ENCODE assay signal across 8 cellular contexts in genomic region chr19:40521276-40521675, GRCh38. TPM values are rescaled to one million over a fixed set of nuclear protein-coding genes. Genes with fewer than 3 reads are reported as not detected.
DNase-seq lines count a peak whose midpoint lies in the region; ATAC-seq and TF ChIP-seq lines count a peak whose summit lies in the region.
"Had no signal": no experiment of that assay in that cellular context is flagged by ENCODE, and none has a peak within 500 bp of the region (broad histone marks: within the 10 kb centered on the region; RNA-seq: fewer than 3 reads in every experiment).

No MANE protein-coding gene starts in this region.

- no peaks in the 10 kb centered on the region for H3K36me3 ChIP-seq in PC-9 (ENCODE audit: low read depth)

- H4K20me1 ChIP-seq in PC-9 (ENCODE audit: insufficient read depth), result no peaks in the 10 kb centered on the region

- H2AFZ ChIP-seq in PC-9, result no peak overlapping the region

- H3K4me1 ChIP-seq in PC-9 (replicated peaks; ENCODE audit: insufficient read depth), result no peaks in the 10 kb centered on the region

- no peak for ATAC-seq in GM19351 (IDR thresholded peaks at IDR 0.05; ENCODE audit: unreplicated experiment)
- ATAC-seq in GM19023 (IDR thresholded peaks at IDR 0.05; ENCODE audit: unreplicated experiment), result no peak

- CTCF ChIA-PET in PC-9 (lab: Charles Lee), result interaction anchor here (0.6 to 1.9 kb wide), 8 partner anchors 19 to 216 kb away, joined by 3 to 15 read pairs (median 3); partner anchors contain the start of gene BLVRB

- POLR2A ChIA-PET in PC-9 (lab: Charles Lee; ENCODE audit: unreplicated experiment), result interaction anchor here (0.7 kb wide), 1 partner anchor 58 kb away, joined by 4 read pairs; no protein-coding TSS in a partner anchor

- H3K79me2 ChIP-seq in PC-9 (ENCODE audit: low read depth), result no peaks in the 10 kb centered on the region

- no peaks in the 10 kb centered on the region for H3K9me2 ChIP-seq in PC-9 (ENCODE audit: insufficient read depth)

- no peak overlapping the region for H3K4me3 ChIP-seq in PC-9

- DNase-seq in PC-9 (peak in 1 of 2 experiments; percentile 42), fibroblast of peridontal ligament (ENCODE audit: extremely low read depth) (peak; percentile 49), medulla oblongata (ENCODE audit: extremely low spot score) (no peak)
- DNase-seq: cerebellar nuclear complex had no signal

- no TSS peak for BruUV-seq in PC-9 (replicated peaks; lab: Mats Ljungman, UMichigan)

- H3K9me3 ChIP-seq in PC-9 (ENCODE audit: insufficient read depth, low read depth), result no peaks in the 10 kb centered on the region

- H3K27ac ChIP-seq in C4-2B (no peak overlapping the region), PC-9 (no peak overlapping the region)

- no peak overlapping the region for H3K4me2 ChIP-seq in PC-9

- H3F3A ChIP-seq in PC-9 (ENCODE audit: insufficient read depth, low read depth), result 0 out of 2 replicates have a peak, but pooled peaks cover 5% of the 10 kb centered on the region

- peaks cover 7% of the 10 kb centered on the region; the same call in 1 of the 2 replicates for H3K27me3 ChIP-seq in PC-9 (ENCODE audit: insufficient read depth, low read depth)

- intact Hi-C loops in PC-9 (cut with micrococcal nuclease; ENCODE audit: unreplicated experiment), result loop anchor here (1.0 to 10.0 kb wide), 6 partner anchors 59 to 376 kb away; partner anchors contain the start of genes C19orf47, HIPK4, PLD3 and SERTAD1

- TF ChIP-seq CTCF in C4-2B (conservative IDR thresholded peaks at IDR 0.05) (peak; percentile 67), GM12873 (IDR thresholded peaks at IDR 0.05; ENCODE audit: insufficient read depth, low read depth, low read length, missing control alignments) (peak; percentile 41), PC-9 (conservative IDR thresholded peaks at IDR 0.05) (peak; percentile 62; the same call in 1 of the 2 replicates)

RNA-seq across cellular contexts. Expression of gene SPTBN4, which starts 54.5 kb away (rescaled TPM):
- total RNA-seq in PC-9 (2021), result 0.48 and 0.85 TPM in 2 replicates

RNA-seq across cellular contexts. Expression of gene SHKBP1, which starts 55.4 kb away (rescaled TPM):
- 90.1 and 93.7 TPM in 2 replicates for total RNA-seq in PC-9 (2021)

RNA-seq across cellular contexts. Expression of gene BLVRB, which starts 55.7 kb away (rescaled TPM):
- 204 and 239 TPM in 2 replicates for total RNA-seq in PC-9 (2021)
